In the genomic region with DNA sequence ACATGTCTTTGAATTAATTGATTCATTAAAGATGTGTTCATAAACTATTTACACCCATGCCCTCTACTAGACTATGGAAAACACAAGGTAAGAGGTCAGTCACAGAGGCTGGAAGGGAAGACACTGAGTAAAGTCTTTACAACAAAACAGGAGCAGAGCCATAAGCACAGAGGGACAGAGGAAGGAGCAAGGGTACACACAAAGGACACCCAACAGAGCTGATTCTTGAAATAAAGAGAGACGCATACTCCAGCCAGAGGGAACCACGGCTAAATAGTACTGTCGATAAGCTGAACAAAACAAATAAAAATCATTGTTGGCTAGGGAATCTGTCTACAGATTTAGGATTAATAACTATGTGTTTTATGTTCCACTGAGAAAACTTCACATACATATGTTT, we compare ENCODE assay signal across 20 cellular contexts.
"Had no signal": no experiment of that assay in that cellular context is flagged by ENCODE, and none has a peak within 500 bp of the region (broad histone marks: within the 10 kb centered on the region; RNA-seq: fewer than 3 reads in every experiment).

No MANE protein-coding gene starts in this region.

- H3K9me3 ChIP-seq: transverse colon had no signal

- DNase-seq: activated CD4-positive, alpha-beta T cell treated with anti-CD3 and anti-CD28 coated beads for 1 hour; activated gamma-delta T cell treated with Interleukin-2 at 50 U/mL for 16 hours; activated T-cell treated with anti-CD3 and anti-CD28 coated beads, Interleukin-2, amount 50 U/mL, for 1 hour; cortex of kidney; immature natural killer cell; nucleus accumbens; posterior cingulate gyrus; stimulated activated CD4-positive, alpha-beta T cell treated with anti-CD3 and anti-CD28 coated beads, Interleukin-2, amount 100 ng/mL, for 48 hours; stimulated activated CD8-positive, alpha-beta memory T cell treated with anti-CD3 and anti-CD28 coated beads, Interleukin-4, amount 100 ng/mL, for 48 hours; stimulated activated naive B cell treated with anti-CD40 and anti-IgM and Interleukin-4, amounts not matched to agents 10 μg/mL and 1 μg/mL and 100 μg/mL, for 72 hours; T-cell; transverse colon had no signal

- H3K36me3 Mint-ChIP-seq: activated naive CD4-positive, alpha-beta T cell treated with anti-CD3 and anti-CD28 coated beads, Interleukin-2, amount 50 U/mL, for 24 hours; immature natural killer cell; natural killer cell treated with Interleukin-12 subunit alpha and Interleukin-12 subunit beta and Interleukin-15 and Interleukin-18, amount 100 ng/mL, for 72 hours; stimulated activated naive B cell treated with anti-CD40 and anti-IgM and Interleukin-4, amounts not matched to agents 10 μg/mL and 1 μg/mL and 100 μg/mL, for 72 hours; T-cell had no signal

- H3K27ac ChIP-seq: cardiac muscle cell, epithelial cell of prostate, transverse colon, VCaP had no signal

- H3K4me3 ChIP-seq: cardiac muscle cell, lung, transverse colon had no signal

- H3K27me3 ChIP-seq: cardiac muscle cell, transverse colon had no signal

- H3K4me3 Mint-ChIP-seq: activated naive CD4-positive, alpha-beta T cell treated with anti-CD3 and anti-CD28 coated beads, Interleukin-2, amount 50 U/mL, for 24 hours; immature natural killer cell; natural killer cell treated with Interleukin-12 subunit alpha and Interleukin-12 subunit beta and Interleukin-15 and Interleukin-18, amount 100 ng/mL, for 72 hours; stimulated activated naive B cell treated with anti-CD40 and anti-IgM and Interleukin-4, amounts not matched to agents 10 μg/mL and 1 μg/mL and 100 μg/mL, for 72 hours; T-cell; T-helper 2 cell treated with Interferon-gamma antibody and Interleukin-4, amounts not matched to agents 5 μg/mL and 100 μg/mL, for 36 hours had no signal

- H3K36me3 ChIP-seq: cardiac muscle cell, transverse colon had no signal

- H3K27ac Mint-ChIP-seq: activated naive CD4-positive, alpha-beta T cell treated with anti-CD3 and anti-CD28 coated beads, Interleukin-2, amount 50 U/mL, for 24 hours; immature natural killer cell; natural killer cell treated with Interleukin-12 subunit alpha and Interleukin-12 subunit beta and Interleukin-15 and Interleukin-18, amount 100 ng/mL, for 72 hours; stimulated activated naive B cell treated with anti-CD40 and anti-IgM and Interleukin-4, amounts not matched to agents 10 μg/mL and 1 μg/mL and 100 μg/mL, for 72 hours; T-cell; T-helper 2 cell treated with Interferon-gamma antibody and Interleukin-4, amounts not matched to agents 5 μg/mL and 100 μg/mL, for 36 hours had no signal

- H3K9me3 Mint-ChIP-seq: activated naive CD4-positive, alpha-beta T cell treated with anti-CD3 and anti-CD28 coated beads, Interleukin-2, amount 50 U/mL, for 24 hours; natural killer cell treated with Interleukin-12 subunit alpha and Interleukin-12 subunit beta and Interleukin-15 and Interleukin-18, amount 100 ng/mL, for 72 hours; T-cell; T-helper 2 cell treated with Interferon-gamma antibody and Interleukin-4, amounts not matched to agents 5 μg/mL and 100 μg/mL, for 36 hours had no signal

- H3K4me1 ChIP-seq: transverse colon had no signal

- FAIRE-seq: urothelium cell line had no signal

- H3K27me3 Mint-ChIP-seq: activated naive CD4-positive, alpha-beta T cell treated with anti-CD3 and anti-CD28 coated beads, Interleukin-2, amount 50 U/mL, for 24 hours; natural killer cell treated with Interleukin-12 subunit alpha and Interleukin-12 subunit beta and Interleukin-15 and Interleukin-18, amount 100 ng/mL, for 72 hours; stimulated activated naive B cell treated with anti-CD40 and anti-IgM and Interleukin-4, amounts not matched to agents 10 μg/mL and 1 μg/mL and 100 μg/mL, for 72 hours had no signal

- H3K4me1 Mint-ChIP-seq: activated naive CD4-positive, alpha-beta T cell treated with anti-CD3 and anti-CD28 coated beads, Interleukin-2, amount 50 U/mL, for 24 hours; immature natural killer cell; stimulated activated naive B cell treated with anti-CD40 and anti-IgM and Interleukin-4, amounts not matched to agents 10 μg/mL and 1 μg/mL and 100 μg/mL, for 72 hours; T-cell had no signal
